In genomic region chr10:27724287-27724686, GRCh38 we compare ENCODE assay signal across 1 cellular context.
TF ChIP-seq lines count a peak whose summit lies in the region.

No MANE protein-coding gene starts in this region.

TF ChIP-seq in SK-N-SH treated with all-trans-retinoic acid at 6 μM for 48 hours, 23 proteins besides CTCF, POLR2A, EP300 and RAD21 (continued from another document):
- TF ChIP-seq PATZ1 (CRISPR knock-in tag; IDR thresholded peaks at IDR 0.05; ENCODE audit: borderline replicate concordance), result no peak
- TF ChIP-seq ARNTL (CRISPR knock-in tag; IDR thresholded peaks at IDR 0.05; ENCODE audit: borderline replicate concordance, low read depth), result no peak
- TF ChIP-seq TOX (CRISPR knock-in tag; IDR thresholded peaks at IDR 0.05; ENCODE audit: borderline replicate concordance), result no peak
TF ChIP-seq in SK-N-SH treated with all-trans-retinoic acid at 6 μM for 48 hours: peak in this region for 0.
